ENCODE assay signal across 8 cellular contexts in the genomic region with DNA sequence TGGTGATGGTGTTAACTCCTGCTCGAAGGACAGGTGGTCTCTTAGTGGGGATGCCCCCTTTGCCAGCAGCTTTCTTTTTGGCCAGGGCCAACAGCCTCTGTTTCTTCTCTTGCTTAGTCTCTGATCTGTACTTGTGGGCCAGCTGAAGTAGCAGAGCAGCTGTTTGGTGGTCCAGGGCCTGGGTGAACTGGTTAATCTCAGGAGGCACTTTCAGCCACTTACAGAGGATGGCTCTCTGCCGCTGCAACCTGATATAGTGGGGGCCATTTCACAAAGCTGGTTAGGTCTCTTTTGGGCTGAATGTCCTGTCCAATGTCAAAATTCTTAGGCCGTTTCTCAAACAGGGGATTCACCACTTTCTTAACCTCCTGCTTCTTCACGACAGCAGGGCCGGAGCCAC.
"Had no signal": no experiment of that assay in that cellular context is flagged by ENCODE, and none has a peak within 500 bp of the region (broad histone marks: within the 10 kb centered on the region; RNA-seq: fewer than 3 reads in every experiment).

No MANE protein-coding gene starts in this region.

- H3K9ac ChIP-seq: GM23248 had no signal

- FAIRE-seq: HTR-8/SVneo had no signal

- H3K9me3 ChIP-seq: HAP-1 had no signal

- DNase-seq: GM23248, GOT3, H7, HFFc6, KBM-7 had no signal

- H2AFZ ChIP-seq: GM23248 had no signal

- ATAC-seq: HCT116 had no signal

- H3K4me1 ChIP-seq: HAP-1 had no signal

- H3K36me3 ChIP-seq: HAP-1 had no signal

- H3K4me3 ChIP-seq: GM23248, HAP-1 had no signal

- H3K27ac ChIP-seq: GM23248 had no signal
